ENCODE assay signal across 16 cellular contexts in the genomic region with DNA sequence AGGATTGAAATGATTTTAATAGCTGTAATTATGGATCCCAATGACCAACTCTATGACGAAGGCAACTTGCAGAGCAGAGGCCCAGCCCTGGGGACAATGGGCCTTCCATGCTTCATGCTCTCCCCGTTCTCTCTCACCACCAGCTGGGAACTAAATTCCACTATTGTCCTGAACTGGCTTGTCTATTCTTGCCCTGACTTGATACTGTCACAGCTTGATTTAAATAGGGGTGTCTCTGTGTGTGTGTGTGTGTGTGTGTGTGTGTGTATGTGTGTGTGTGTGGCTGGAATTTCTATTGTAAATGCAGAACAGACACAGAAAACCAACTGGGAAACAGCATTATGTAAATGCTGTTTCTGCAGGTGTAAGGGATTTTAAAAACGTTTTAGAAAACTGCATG. TPM values are rescaled to one million over a fixed set of nuclear protein-coding genes. Genes with fewer than 3 reads are reported as not detected.
A peak's percentile ranks its signal among the peaks of the same experiment; 100 is the strongest.
DNase-seq lines count a peak whose midpoint lies in the region; ATAC-seq and TF ChIP-seq lines count a peak whose summit lies in the region.
"Had no signal": no experiment of that assay in that cellular context is flagged by ENCODE, and none has a peak within 500 bp of the region (broad histone marks: within the 10 kb centered on the region; RNA-seq: fewer than 3 reads in every experiment).

No MANE protein-coding gene starts in this region.

- TF ChIP-seq POLR2A in ovary (IDR thresholded peaks at IDR 0.05) = no peak

- H3K4me1 ChIP-seq in H9 (ENCODE audit: insufficient read depth, low read length) = no peaks in the 10 kb centered on the region
- H3K4me1 ChIP-seq in ovary (ENCODE audit: insufficient read depth) = no peaks in the 10 kb centered on the region
- no peaks in the 10 kb centered on the region for H3K4me1 ChIP-seq in heart right ventricle
- H3K4me1 ChIP-seq: thyroid gland had no signal

- H3K56ac ChIP-seq in H9 (ENCODE audit: insufficient read length, low read depth, low read length) = no peak overlapping the region

- peak overlapping the region in 2 of 3 experiments; percentile 12 to 23; a peak in 2 of 7 replicates for H3K27ac Mint-ChIP-seq in H9
- H3K27ac Mint-ChIP-seq: immature natural killer cell had no signal

- H2BK20ac ChIP-seq in H9 (ENCODE audit: low read depth, low read length, poor library complexity, severe bottlenecking) = no peak overlapping the region

- no peak overlapping the region for H2AK5ac ChIP-seq in H9 (ENCODE audit: insufficient read length, low read length)

- no peaks in the 10 kb centered on the region for H3K27me3 Mint-ChIP-seq in H9 (ENCODE audit: low read depth)

- TF ChIP-seq CTCF in H9 (conservative IDR thresholded peaks at IDR 0.05) (no peak), ovary (IDR thresholded peaks at IDR 0.05) (no peak), heart right ventricle (IDR thresholded peaks at IDR 0.05) (no peak)

- H4K91ac ChIP-seq in H9 (ENCODE audit: insufficient read length, low read depth, low read length) = no peak overlapping the region

- no peaks in the 10 kb centered on the region for H4K20me1 ChIP-seq in H9 (ENCODE audit: control insufficient read depth, insufficient read depth, insufficient read length)

- no peak for TF ChIP-seq EP300 in ovary (IDR thresholded peaks at IDR 0.05)

- peaks cover 0 to 6% (median 0%) of the 10 kb centered on the region in 3 experiments; a peak in 1 of 7 replicates for H3K36me3 Mint-ChIP-seq in H9 (ENCODE audit: insufficient read depth in 1 of 3, low read depth in 3 of 3)

- H4K5ac ChIP-seq in H9 (ENCODE audit: insufficient read length, low read depth, low read length) = no peak overlapping the region

- no peak overlapping the region for H3K14ac ChIP-seq in H9 (ENCODE audit: insufficient read depth, low read length)

- WGBS in H9 (ENCODE audit: extremely low coverage, insufficient read length, low lambda C conversion rate) = no CpG with 5 or more reads among the region's 3 CpGs
- WGBS in ovary, 3 donors = 64 to 71% (median 70%) methylated on average over 3 of the region's 3 CpGs
- 74% methylated on average over 3 of the region's 3 CpGs for WGBS in heart right ventricle, 2 donors

- no peaks in the 10 kb centered on the region for H3K9me3 Mint-ChIP-seq in H9
- H3K9me3 Mint-ChIP-seq: immature natural killer cell had no signal

- H3K27ac ChIP-seq in H9 (ENCODE audit: insufficient read length, low read depth, low read length) (no peak overlapping the region), epithelial cell of prostate (peak overlapping the region; percentile 5), ovary (no peak overlapping the region), heart right ventricle (no peak overlapping the region)
- H3K27ac ChIP-seq: thyroid gland had no signal

- no peak overlapping the region for H3T11ph ChIP-seq in H9 (ENCODE audit: low read length)

- H3K4me2 ChIP-seq in H9 (ENCODE audit: insufficient read depth, insufficient read length, low read length) = no peak overlapping the region

- H3K4ac ChIP-seq in H9 (ENCODE audit: low read depth, low read length) = no peak overlapping the region

- H3K27me3 ChIP-seq in H9 (ENCODE audit: insufficient read depth, low read length) (no peaks in the 10 kb centered on the region), ovary (no peaks in the 10 kb centered on the region), heart right ventricle (no peaks in the 10 kb centered on the region)
- H3K27me3 ChIP-seq: thyroid gland had no signal

- no peak overlapping the region for H3K23ac ChIP-seq in H9 (ENCODE audit: insufficient read length, low read depth, low read length)

- no peak overlapping the region for H2BK5ac ChIP-seq in H9 (ENCODE audit: insufficient read length, low read length)

- H2BK12ac ChIP-seq in H9 (ENCODE audit: insufficient read length, low read depth, low read length) = no peak overlapping the region

- H2AFZ ChIP-seq in H9 (ENCODE audit: low read length) = no peak overlapping the region

- H3K18ac ChIP-seq in H9 (ENCODE audit: insufficient read length, low read depth, low read length) = no peak overlapping the region

- H3K36me3 ChIP-seq in ovary = no peaks in the 10 kb centered on the region
- H3K36me3 ChIP-seq in heart right ventricle = peaks cover 0 to 88% (median 6%) of the 10 kb centered on the region in 9 donors

- H3K4me3 ChIP-seq in ovary = no peak overlapping the region
- no peak overlapping the region for H3K4me3 ChIP-seq in heart right ventricle
- H3K4me3 ChIP-seq: thyroid gland had no signal

- H3K9ac ChIP-seq in H9 (ENCODE audit: extremely low read depth, insufficient read length, low read length) = no peak overlapping the region

- peaks cover 3 to 21% of the 10 kb centered on the region in 2 experiments for H3K4me1 Mint-ChIP-seq in H9
- H3K4me1 Mint-ChIP-seq: immature natural killer cell had no signal

- DNase-seq in H9 (no peak), NCI-H2227 treated with DMSO at 0.1 percent for 48 hours (lab: John Stamatoyannopoulos, UW) (peak; percentile 89), epithelial cell of prostate (ENCODE audit: low read depth, low spot score) (peak; percentile 78), nucleus accumbens (lab: John Stamatoyannopoulos, UW) (peak in 48 of 56 donors; percentile 12 to 85 (median 64)), ovary (no peak), Kasumi-1 (lab: John Stamatoyannopoulos, UW) (no peak), sciatic nerve (ENCODE audit: low spot score) (no peak), heart right ventricle (no peak)
- DNase-seq: activated CD4-positive, alpha-beta T cell treated with anti-CD3 and anti-CD28 coated beads, Interleukin-2, amount 50 U/mL, for 48 hours; amniotic stem cell; DMS79; immature natural killer cell; NCI-H524 treated with DMSO at 0.1 percent for 48 hours; Right ventricle myocardium superior; T1000; thyroid gland had no signal

- no peaks in the 10 kb centered on the region for H3K79me1 ChIP-seq in H9 (ENCODE audit: insufficient read depth, low read depth, low read length, poor library complexity, severe bottlenecking)

- ATAC-seq in sciatic nerve (no peak), heart right ventricle (no peak)

- H2BK15ac ChIP-seq in H9 (ENCODE audit: low read depth, low read length) = no peak overlapping the region

- H4K8ac ChIP-seq in H9 (replicated peaks; ENCODE audit: insufficient read length, low read depth, low read length) = no peak overlapping the region

- H3K4me3 Mint-ChIP-seq in H9 = no peak overlapping the region
- H3K4me3 Mint-ChIP-seq: immature natural killer cell had no signal

- intact Hi-C loops in ovary (cut with DNase I) (no loop called here), sciatic nerve (cut with DNase I) (no loop called here), heart right ventricle (cut with DNase I) (no loop called here)

- H3K9me3 ChIP-seq in H9 (ENCODE audit: control insufficient read depth, low read depth, low read length) (no peaks in the 10 kb centered on the region), ovary (no peaks in the 10 kb centered on the region), heart right ventricle (no peaks in the 10 kb centered on the region)
- H3K9me3 ChIP-seq: thyroid gland had no signal

- H3K79me2 ChIP-seq in H9 (ENCODE audit: insufficient read depth, low read length) = no peaks in the 10 kb centered on the region

- no peak overlapping the region for H2BK120ac ChIP-seq in H9 (ENCODE audit: low read depth, low read length, poor library complexity, severe bottlenecking)

- no peaks in the 10 kb centered on the region for H3K23me2 ChIP-seq in H9 (ENCODE audit: insufficient read length, low read depth, low read length, poor library complexity, severe bottlenecking)

RNA-seq across cellular contexts. Expression of a gene that starts 57.0 kb away (rescaled TPM):
- 3.2 and 3.5 TPM in 2 replicates for total RNA-seq in H9 (2021)
- 1 to 10 TPM in 5 of 7 donors, under 1 TPM in 2; 0.78 to 3.8 (median 1.8) TPM for total RNA-seq in ovary
- polyA plus RNA-seq in ovary = 1 to 10 TPM in 1 of 2 donors, under 1 TPM in 1; 0.51 to 1.2 TPM
- 3.5 TPM for total RNA-seq in sciatic nerve
- total RNA-seq in heart right ventricle = 10 to 100 TPM in 2 of 10 donors, 1 to 10 TPM in 8; 5.7 to 13.1 (median 7.9) TPM
- polyA plus RNA-seq in heart right ventricle = 1 to 10 TPM in 1 of 2 donors, under 1 TPM in 1; 0.97 to 6.7 TPM

Comparison
In these comparisons a context has a peak if more than half of its experiments do, and no peak if none do; other contexts are left out.
1. DNase-seq: peak in NCI-H2227 treated with DMSO at 0.1 percent for 48 hours (single experiment), epithelial cell of prostate (single experiment) and nucleus accumbens (48 of 56); none in H9 (single experiment), ovary (0 of 5), Kasumi-1 (0 of 2), sciatic nerve (single experiment) and heart right ventricle (0 of 2).